ENCODE assay signal across 8 cellular contexts in the genomic region with DNA sequence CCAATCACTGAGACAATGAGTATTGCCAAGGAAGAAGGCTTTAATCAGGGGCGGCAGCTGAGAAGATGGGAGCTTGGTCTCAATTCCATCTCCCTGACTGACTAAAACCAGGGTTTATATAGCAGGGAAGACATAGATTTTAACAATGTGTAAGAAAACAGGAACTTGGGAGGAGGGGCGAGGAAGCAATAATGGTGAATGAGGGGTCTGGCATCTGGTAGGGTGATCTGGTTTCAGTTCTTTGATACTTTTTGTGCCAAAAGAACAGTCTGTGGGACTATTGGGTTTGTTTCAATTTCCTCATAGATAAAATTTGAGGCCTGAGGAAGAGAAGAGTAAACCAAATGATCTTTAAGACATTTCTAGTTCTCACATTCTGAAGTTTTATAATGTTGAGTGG. TPM values are rescaled to one million over a fixed set of nuclear protein-coding genes. Genes with fewer than 3 reads are reported as not detected.
A peak's percentile ranks its signal among the peaks of the same experiment; 100 is the strongest.
DNase-seq lines count a peak whose midpoint lies in the region; ATAC-seq and TF ChIP-seq lines count a peak whose summit lies in the region.

No MANE protein-coding gene starts in this region.

- H3K79me2 ChIP-seq in hepatocyte: peaks cover 18% of the 10 kb centered on the region

- ATAC-seq in GM18498 (IDR thresholded peaks at IDR 0.05; ENCODE audit: unreplicated experiment) (peak; percentile 41), HG02798 (IDR thresholded peaks at IDR 0.05; ENCODE audit: poor library complexity, unreplicated experiment) (peak; percentile 33), HG02763 (IDR thresholded peaks at IDR 0.05; ENCODE audit: unreplicated experiment) (no peak)

- no peak overlapping the region for H3K4me3 ChIP-seq in hepatocyte

- TF ChIP-seq CTCF in hepatocyte (IDR thresholded peaks at IDR 0.05; ENCODE audit: poor library complexity): no peak

- H3K27ac ChIP-seq in hepatocyte: peak overlapping the region; percentile 11

- H2AFZ ChIP-seq in hepatocyte: no peak overlapping the region

- H3K9me2 ChIP-seq in hepatocyte (replicated peaks; ENCODE audit: insufficient read depth): no peaks in the 10 kb centered on the region

- no peaks in the 10 kb centered on the region for H3K36me3 ChIP-seq in hepatocyte (replicated peaks; ENCODE audit: insufficient read depth, low read depth)

- peak; percentile 71 for DNase-seq in OCI-M1 (lab: John Stamatoyannopoulos, UW)
- no peak for DNase-seq in hepatocyte (ENCODE audit: low spot score)
- DNase-seq in NCI-H1436 (lab: John Stamatoyannopoulos, UW): no peak
- DNase-seq in islet precursor cell: no peak
- DNase-seq in AG08396 (ENCODE audit: low spot score): no peak

- H3K27me3 ChIP-seq in hepatocyte: no peaks in the 10 kb centered on the region

- WGBS in hepatocyte (ENCODE audit: low lambda C conversion rate, missing lambda C conversion rate): 75% methylated on average over 2 of the region's 2 CpGs

- no peaks in the 10 kb centered on the region for H4K20me1 ChIP-seq in hepatocyte (ENCODE audit: insufficient read depth, poor library complexity, severe bottlenecking)

- H3K4me2 ChIP-seq in hepatocyte: no peak overlapping the region

- no peaks in the 10 kb centered on the region for H3K9me3 ChIP-seq in hepatocyte (ENCODE audit: low read depth)

- H3K4me1 ChIP-seq in hepatocyte (ENCODE audit: insufficient read depth): no peaks in the 10 kb centered on the region

RNA-seq across cellular contexts. Expression of a gene that starts 49.2 kb away (rescaled TPM):
- total RNA-seq in hepatocyte: 62.2 and 67.5 TPM in 2 replicates
- polyA plus RNA-seq in hepatocyte: 24.4 and 26.6 TPM in 2 replicates
